14 cellular contexts compared by ENCODE assay signal in the genomic region with DNA sequence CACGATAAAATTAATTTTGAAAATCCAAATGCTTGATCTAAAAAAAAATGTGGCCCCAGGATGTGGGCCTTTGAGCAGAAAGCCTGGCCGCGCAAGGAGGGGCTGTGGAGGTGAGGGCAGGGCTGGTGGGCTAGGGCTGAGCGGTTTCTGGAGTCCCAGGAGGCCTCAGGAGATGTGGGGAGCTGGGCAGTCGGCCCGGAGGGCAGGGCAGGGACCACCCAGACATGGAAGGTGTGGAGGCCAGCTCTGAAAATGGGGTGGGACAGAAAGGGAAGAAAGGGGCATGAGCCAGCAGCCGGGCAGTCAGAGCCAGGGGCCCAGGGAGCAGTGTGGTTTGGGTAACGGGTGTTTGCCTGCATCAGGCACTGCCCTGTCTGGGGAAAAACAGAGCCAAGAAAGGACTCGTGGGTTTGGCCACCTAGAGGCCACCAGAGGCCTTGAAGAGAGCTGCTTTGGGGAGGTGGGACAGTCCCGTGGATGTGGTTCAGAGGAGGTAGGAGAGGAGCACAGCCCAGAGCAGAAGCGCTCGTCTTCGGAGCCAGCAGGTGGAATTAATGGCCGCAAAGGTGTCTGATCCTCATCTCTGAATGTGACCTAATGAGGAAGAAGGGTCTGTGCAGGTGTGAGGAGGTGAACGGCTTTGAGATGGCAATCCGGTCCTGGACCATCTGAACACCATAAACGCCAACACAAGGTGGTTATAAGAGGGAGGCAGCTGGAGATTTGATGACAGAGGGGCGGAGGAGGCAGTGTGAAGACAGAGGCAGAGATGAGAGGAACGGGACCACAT. TPM values are rescaled to one million over a fixed set of nuclear protein-coding genes. Genes with fewer than 3 reads are reported as not detected.
DNase-seq lines count a peak whose midpoint lies in the region; ATAC-seq and TF ChIP-seq lines count a peak whose summit lies in the region.
"Had no signal": no experiment of that assay in that cellular context is flagged by ENCODE, and none has a peak within 500 bp of the region (broad histone marks: within the 10 kb centered on the region; RNA-seq: fewer than 3 reads in every experiment).

No MANE protein-coding gene starts in this region.

- H3K4me3 ChIP-seq in vagina (no peak overlapping the region), esophagus squamous epithelium (no peak overlapping the region)

- peaks cover 13% of the 10 kb centered on the region for H3K4me1 Mint-ChIP-seq in stimulated activated naive CD8-positive, alpha-beta T cell treated with anti-CD3 and anti-CD28 coated beads, Interleukin-15, amount 100 ng/mL, for 72 hours

- no peak for TF ChIP-seq POLR2A in vagina (IDR thresholded peaks at IDR 0.05)
- no peak for TF ChIP-seq POLR2A in esophagus squamous epithelium (IDR thresholded peaks at IDR 0.05)

- TF ChIP-seq CTCF in vagina (IDR thresholded peaks at IDR 0.05) (no peak), esophagus squamous epithelium (IDR thresholded peaks at IDR 0.05) (peak in 1 of 6 experiments; percentile 10)

- intact Hi-C loops in vagina (cut with DNase I) (no loop called here), esophagus squamous epithelium (cut with DNase I) (no loop called here)

- ATAC-seq in stimulated activated naive CD8-positive, alpha-beta T cell treated with anti-CD3 and anti-CD28 coated beads, Interleukin-15, amount 100 ng/mL, for 72 hours, result peak; percentile 59
- ATAC-seq in stimulated activated naive CD8-positive, alpha-beta T cell treated with anti-CD3 and anti-CD28 coated beads, Interleukin-15, Interleukin-2, amounts not matched to agents 100 U/mL and 50 U/mL, for 24 hours, result no peak
- ATAC-seq in HG03442 (IDR thresholded peaks at IDR 0.05; ENCODE audit: unreplicated experiment), result no peak

- 75% methylated on average over 19 of the region's 19 CpGs for WGBS in esophagus squamous epithelium, 2 donors

- H3K27me3 ChIP-seq in vagina (no peaks in the 10 kb centered on the region), esophagus squamous epithelium (peaks cover 0 to 50% (median 0%) of the 10 kb centered on the region in 4 donors)

- H3K27me3 Mint-ChIP-seq in stimulated activated naive CD8-positive, alpha-beta T cell treated with anti-CD3 and anti-CD28 coated beads, Interleukin-15, amount 100 ng/mL, for 72 hours, result peaks cover 47% of the 10 kb centered on the region

- H3K36me3 ChIP-seq in vagina (no peaks in the 10 kb centered on the region), esophagus squamous epithelium (no peaks in the 10 kb centered on the region)

- DNase-seq in stimulated activated naive CD8-positive, alpha-beta T cell treated with anti-CD3 and anti-CD28 coated beads, Interleukin-15, amount 100 ng/mL, for 72 hours, result no peak
- no peak for DNase-seq in stimulated activated naive CD8-positive, alpha-beta T cell treated with anti-CD3 and anti-CD28 coated beads, Interleukin-15, Interleukin-2, amounts not matched to agents 100 U/mL and 50 U/mL, for 24 hours
- DNase-seq in SK-MEL-5 (ENCODE audit: low read depth, low spot score) (peak; percentile 9), iPS-NIHi7 (ENCODE audit: extremely low spot score) (peak; percentile 58), vagina (ENCODE audit: extremely low spot score in 2 of 2) (peak; percentile 58 to 85), esophagus squamous epithelium (lab: John Stamatoyannopoulos, UW) (no peak), NCI-H128 (lab: John Stamatoyannopoulos, UW; ENCODE audit: unreplicated experiment) (no peak)
- DNase-seq: activated CD4-positive, alpha-beta T cell treated with anti-CD3 and anti-CD28 coated beads for 4 hours; effector CD8-positive, alpha-beta T cell; NCI-H1092 had no signal

- H3K9me3 Mint-ChIP-seq in stimulated activated naive CD8-positive, alpha-beta T cell treated with anti-CD3 and anti-CD28 coated beads, Interleukin-15, amount 100 ng/mL, for 72 hours, result peaks cover 7 to 15% of the 10 kb centered on the region in 2 donors

- no peak overlapping the region for H3K27ac ChIP-seq in vagina
- H3K27ac ChIP-seq in esophagus squamous epithelium, result no peak overlapping the region

- H3K4me3 Mint-ChIP-seq in stimulated activated naive CD8-positive, alpha-beta T cell treated with anti-CD3 and anti-CD28 coated beads, Interleukin-15, amount 100 ng/mL, for 72 hours, result no peak overlapping the region
- H3K4me3 Mint-ChIP-seq: CD4-positive, CD25-positive, alpha-beta regulatory T cell had no signal

- H3K9me3 ChIP-seq in vagina (no peaks in the 10 kb centered on the region), esophagus squamous epithelium (peaks cover 0 to 10% (median 8%) of the 10 kb centered on the region in 3 donors)
- H3K9me3 ChIP-seq: SK-N-SH had no signal

- in situ Hi-C loops in SK-MEL-5 (cut with HindIII; ENCODE audit: low pct_unique_long_range_greater_than_20kb, low sequenced_read_pairs), result no loop called here

- H3K27ac Mint-ChIP-seq in stimulated activated naive CD8-positive, alpha-beta T cell treated with anti-CD3 and anti-CD28 coated beads, Interleukin-15, amount 100 ng/mL, for 72 hours, result no peak overlapping the region

- H3K4me1 ChIP-seq in vagina (peaks cover 10% of the 10 kb centered on the region), esophagus squamous epithelium (peaks cover 3 to 20% (median 15%) of the 10 kb centered on the region in 3 donors)

RNA-seq across cellular contexts. Expression of gene IGF2, which starts 50.2 kb away (rescaled TPM):
- total RNA-seq in SK-MEL-5 (2014; rRNA removed; shearing (Covaris generic)), result 0.03 and 0.27 TPM in 2 replicates
- 0.90 and 1.8 TPM in 2 replicates for polyA plus RNA-seq in SK-MEL-5 (2015; cell fraction: cytosol; rRNA removed)
- polyA plus RNA-seq in SK-MEL-5 (2015; cell fraction: nucleus; rRNA removed), result not detected in 2 replicates
- total RNA-seq in vagina, result 56.5 TPM
- 10 to 100 TPM in 1 of 4 donors, 1 to 10 TPM in 2, under 1 TPM in 1; 0.76 to 35.3 (median 2.8) TPM for total RNA-seq in esophagus squamous epithelium
- total RNA-seq: mononuclear cell had no signal
- polyA plus RNA-seq: CD4-positive, CD25-positive, alpha-beta regulatory T cell had no signal

Comparison
In these comparisons a context has a peak if more than half of its experiments do, and no peak if none do; other contexts are left out.
1. DNase-seq: peak in SK-MEL-5 (single experiment), iPS-NIHi7 (single experiment) and vagina (2 of 2); none in stimulated activated naive CD8-positive, alpha-beta T cell treated with anti-CD3 and anti-CD28 coated beads, Interleukin-15, amount 100 ng/mL, for 72 hours (0 of 2), stimulated activated naive CD8-positive, alpha-beta T cell treated with anti-CD3 and anti-CD28 coated beads, Interleukin-15, Interleukin-2, amounts not matched to agents 100 U/mL and 50 U/mL, for 24 hours (single experiment), esophagus squamous epithelium (single experiment) and NCI-H128 (single experiment).